In the genomic region with DNA sequence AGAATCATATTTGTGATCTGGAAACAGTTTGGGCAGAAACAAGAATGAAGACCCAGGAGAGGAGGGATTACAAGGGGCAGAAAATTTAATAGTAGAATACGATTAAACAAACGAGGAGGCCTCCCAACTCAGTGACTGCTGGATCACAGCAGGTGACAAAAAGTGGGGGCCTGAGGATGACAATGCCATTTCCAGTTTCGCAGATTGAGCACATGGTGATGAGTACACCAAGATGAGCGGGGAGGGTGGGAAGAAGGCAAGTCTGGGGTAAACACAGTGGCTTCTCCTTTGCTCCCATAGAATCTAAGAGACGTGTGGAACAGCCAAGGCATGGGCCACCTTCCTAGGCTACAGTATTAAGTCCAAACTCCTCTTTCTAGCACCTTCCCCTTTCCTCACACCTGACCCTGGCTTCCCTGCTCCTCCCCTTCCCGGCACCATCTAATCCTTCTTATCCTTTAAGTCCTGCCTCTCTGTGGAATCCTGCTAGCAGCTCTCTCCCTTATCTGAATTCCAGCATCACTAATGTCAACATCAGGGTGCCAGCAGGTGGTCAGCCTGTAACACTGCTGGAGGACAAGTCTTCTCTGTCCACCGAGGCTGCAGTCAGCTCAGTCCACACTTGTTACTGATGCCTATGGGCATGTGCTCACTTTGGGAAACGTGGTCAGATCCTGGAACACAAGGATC, we compare ENCODE assay signal across 2 cellular contexts.
TF ChIP-seq lines count a peak whose summit lies in the region.

No MANE protein-coding gene starts in this region.

TF ChIP-seq in GM23338, 12 proteins besides CTCF, POLR2A, EP300 and RAD21:
- TF ChIP-seq, protein P1, sequence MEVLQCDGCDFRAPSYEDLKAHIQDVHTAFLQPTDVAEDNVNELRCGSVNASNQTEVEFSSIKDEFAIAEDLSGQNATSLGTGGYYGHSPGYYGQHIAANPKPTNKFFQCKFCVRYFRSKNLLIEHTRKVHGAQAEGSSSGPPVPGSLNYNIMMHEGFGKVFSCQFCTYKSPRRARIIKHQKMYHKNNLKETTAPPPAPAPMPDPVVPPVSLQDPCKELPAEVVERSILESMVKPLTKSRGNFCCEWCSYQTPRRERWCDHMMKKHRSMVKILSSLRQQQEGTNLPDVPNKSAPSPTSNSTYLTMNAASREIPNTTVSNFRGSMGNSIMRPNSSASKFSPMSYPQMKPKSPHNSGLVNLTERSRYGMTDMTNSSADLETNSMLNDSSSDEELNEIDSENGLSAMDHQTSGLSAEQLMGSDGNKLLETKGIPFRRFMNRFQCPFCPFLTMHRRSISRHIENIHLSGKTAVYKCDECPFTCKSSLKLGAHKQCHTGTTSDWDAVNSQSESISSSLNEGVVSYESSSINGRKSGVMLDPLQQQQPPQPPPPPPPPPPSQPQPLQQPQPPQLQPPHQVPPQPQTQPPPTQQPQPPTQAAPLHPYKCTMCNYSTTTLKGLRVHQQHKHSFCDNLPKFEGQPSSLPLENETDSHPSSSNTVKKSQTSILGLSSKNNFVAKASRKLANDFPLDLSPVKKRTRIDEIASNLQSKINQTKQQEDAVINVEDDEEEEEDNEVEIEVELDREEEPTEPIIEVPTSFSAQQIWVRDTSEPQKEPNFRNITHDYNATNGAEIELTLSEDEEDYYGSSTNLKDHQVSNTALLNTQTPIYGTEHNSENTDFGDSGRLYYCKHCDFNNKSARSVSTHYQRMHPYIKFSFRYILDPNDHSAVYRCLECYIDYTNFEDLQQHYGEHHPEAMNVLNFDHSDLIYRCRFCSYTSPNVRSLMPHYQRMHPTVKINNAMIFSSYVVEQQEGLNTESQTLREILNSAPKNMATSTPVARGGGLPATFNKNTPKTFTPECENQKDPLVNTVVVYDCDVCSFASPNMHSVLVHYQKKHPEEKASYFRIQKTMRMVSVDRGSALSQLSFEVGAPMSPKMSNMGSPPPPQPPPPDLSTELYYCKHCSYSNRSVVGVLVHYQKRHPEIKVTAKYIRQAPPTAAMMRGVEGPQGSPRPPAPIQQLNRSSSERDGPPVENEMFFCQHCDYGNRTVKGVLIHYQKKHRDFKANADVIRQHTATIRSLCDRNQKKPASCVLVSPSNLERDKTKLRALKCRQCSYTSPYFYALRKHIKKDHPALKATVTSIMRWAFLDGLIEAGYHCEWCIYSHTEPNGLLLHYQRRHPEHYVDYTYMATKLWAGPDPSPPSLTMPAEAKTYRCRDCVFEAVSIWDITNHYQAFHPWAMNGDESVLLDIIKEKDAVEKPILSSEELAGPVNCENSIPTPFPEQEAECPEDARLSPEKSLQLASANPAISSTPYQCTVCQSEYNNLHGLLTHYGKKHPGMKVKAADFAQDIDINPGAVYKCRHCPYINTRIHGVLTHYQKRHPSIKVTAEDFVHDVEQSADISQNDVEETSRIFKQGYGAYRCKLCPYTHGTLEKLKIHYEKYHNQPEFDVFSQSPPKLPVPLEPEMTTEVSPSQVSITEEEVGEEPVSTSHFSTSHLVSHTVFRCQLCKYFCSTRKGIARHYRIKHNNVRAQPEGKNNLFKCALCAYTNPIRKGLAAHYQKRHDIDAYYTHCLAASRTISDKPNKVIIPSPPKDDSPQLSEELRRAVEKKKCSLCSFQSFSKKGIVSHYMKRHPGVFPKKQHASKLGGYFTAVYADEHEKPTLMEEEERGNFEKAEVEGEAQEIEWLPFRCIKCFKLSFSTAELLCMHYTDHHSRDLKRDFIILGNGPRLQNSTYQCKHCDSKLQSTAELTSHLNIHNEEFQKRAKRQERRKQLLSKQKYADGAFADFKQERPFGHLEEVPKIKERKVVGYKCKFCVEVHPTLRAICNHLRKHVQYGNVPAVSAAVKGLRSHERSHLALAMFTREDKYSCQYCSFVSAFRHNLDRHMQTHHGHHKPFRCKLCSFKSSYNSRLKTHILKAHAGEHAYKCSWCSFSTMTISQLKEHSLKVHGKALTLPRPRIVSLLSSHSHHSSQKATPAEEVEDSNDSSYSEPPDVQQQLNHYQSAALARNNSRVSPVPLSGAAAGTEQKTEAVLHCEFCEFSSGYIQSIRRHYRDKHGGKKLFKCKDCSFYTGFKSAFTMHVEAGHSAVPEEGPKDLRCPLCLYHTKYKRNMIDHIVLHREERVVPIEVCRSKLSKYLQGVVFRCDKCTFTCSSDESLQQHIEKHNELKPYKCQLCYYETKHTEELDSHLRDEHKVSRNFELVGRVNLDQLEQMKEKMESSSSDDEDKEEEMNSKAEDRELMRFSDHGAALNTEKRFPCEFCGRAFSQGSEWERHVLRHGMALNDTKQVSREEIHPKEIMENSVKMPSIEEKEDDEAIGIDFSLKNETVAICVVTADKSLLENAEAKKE (CRISPR knock-in tag; IDR thresholded peaks at IDR 0.05): 0 out of 2 replicates have a peak, but pooled peaks have one; percentile 16
- TF ChIP-seq EZH2 (IDR thresholded peaks at IDR 0.05; ENCODE audit: low read depth, unreplicated experiment): no peak
- no peak for TF ChIP-seq ZNF331 (CRISPR knock-in tag; IDR thresholded peaks at IDR 0.05; ENCODE audit: low read depth)

TF ChIP-seq in H1, 55 proteins besides CTCF, POLR2A, EP300 and RAD21:
- TF ChIP-seq TEAD4 (IDR thresholded peaks at IDR 0.05; ENCODE audit: low read depth, low read length) (peak; percentile 79), CHD1 (IDR thresholded peaks at IDR 0.05; ENCODE audit: low read depth, low read length) (no peak)
